ENCODE assay signal across 8 cellular contexts in the genomic region with DNA sequence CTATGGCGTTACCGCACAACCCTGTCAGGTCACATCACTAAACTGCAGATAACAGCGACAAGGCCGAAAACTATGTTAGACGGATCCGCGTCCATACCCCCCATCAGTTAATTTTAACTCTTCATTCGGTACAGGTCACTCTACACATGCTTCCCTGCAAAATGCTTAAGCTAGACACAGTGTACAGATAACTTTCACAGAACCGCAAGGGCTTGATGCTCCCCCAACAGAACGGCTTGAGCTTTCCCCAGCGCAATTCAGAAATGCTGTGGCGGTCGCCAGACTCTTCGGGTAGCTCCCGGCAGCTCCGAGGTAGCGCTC. TPM values are rescaled to one million over a fixed set of nuclear protein-coding genes. Genes with fewer than 3 reads are reported as not detected.
DNase-seq lines count a peak whose midpoint lies in the region; ATAC-seq, FAIRE-seq and TF ChIP-seq lines count a peak whose summit lies in the region.

No MANE protein-coding gene starts in this region.

- FAIRE-seq in small intestine (lab: Jason Lieb, UNC) = no peak

- H3K4me1 ChIP-seq in small intestine (ENCODE audit: control insufficient read depth in 2 of 2, insufficient read depth in 1 of 2, low read depth in 1 of 2, low read length in 1 of 2) = no peaks in the 10 kb centered on the region

- H3K27ac Mint-ChIP-seq in activated naive CD4-positive, alpha-beta T cell treated with anti-CD3 and anti-CD28 coated beads for 36 hours = peak overlapping the region; percentile 77

- H3K27me3 ChIP-seq in WERI-Rb-1 (ENCODE audit: insufficient read depth, low read depth, severe bottlenecking) = no peaks in the 10 kb centered on the region
- H3K27me3 ChIP-seq in small intestine (ENCODE audit: control insufficient read depth in 2 of 2, insufficient read depth in 2 of 2, low read length in 2 of 2) = no peaks in the 10 kb centered on the region

- no peak for TF ChIP-seq CTCF in WERI-Rb-1 (IDR thresholded peaks at IDR 0.05; ENCODE audit: low read depth, low read length)

- 1 to 2% (median 2%) methylated on average over 16 to 17 of the region's 17 CpGs for WGBS in small intestine, 3 donors

- DNase-seq in activated naive CD4-positive, alpha-beta T cell treated with anti-CD3 and anti-CD28 coated beads for 36 hours = no peak
- DNase-seq in activated naive CD4-positive, alpha-beta T cell treated with Interleukin-2 at 50 U/mL for 16 hours = no peak
- no peak for DNase-seq in WERI-Rb-1
- no peak for DNase-seq in left ventricle myocardium superior
- no peak for DNase-seq in small intestine
- DNase-seq in GOT3 (lab: John Stamatoyannopoulos, UW) = no peak
- DNase-seq in hippocampal formation (lab: John Stamatoyannopoulos, UW) = no peak

- ATAC-seq in HG03064 (IDR thresholded peaks at IDR 0.05; ENCODE audit: low read depth, unreplicated experiment) = peak; percentile 21
- ATAC-seq in left ventricle myocardium superior = peak; percentile 52

- no peaks in the 10 kb centered on the region for H3K9me3 Mint-ChIP-seq in activated naive CD4-positive, alpha-beta T cell treated with anti-CD3 and anti-CD28 coated beads for 36 hours

- H3K4me3 ChIP-seq in WERI-Rb-1 (ENCODE audit: low read depth, low read length) (peak overlapping the region; percentile 94), small intestine (ENCODE audit: low read depth in 1 of 2, low read length in 2 of 2) (peak overlapping the region; percentile 60 to 72)

- H3K4me1 Mint-ChIP-seq in activated naive CD4-positive, alpha-beta T cell treated with anti-CD3 and anti-CD28 coated beads for 36 hours (ENCODE audit: low read depth) = peaks cover 14% of the 10 kb centered on the region

- H3K27me3 Mint-ChIP-seq in activated naive CD4-positive, alpha-beta T cell treated with anti-CD3 and anti-CD28 coated beads for 36 hours (ENCODE audit: low read depth) = no peaks in the 10 kb centered on the region

- H3K27ac ChIP-seq in WERI-Rb-1 (peak overlapping the region; percentile 99), small intestine (ENCODE audit: low read depth in 1 of 2, low read length in 1 of 2) (peak overlapping the region; percentile 92 to 96)

- H3K9me3 ChIP-seq in WERI-Rb-1 (ENCODE audit: severe bottlenecking) = no peaks in the 10 kb centered on the region
- H3K9me3 ChIP-seq in small intestine (ENCODE audit: control insufficient read depth, low read depth) = no peaks in the 10 kb centered on the region

- H3K4me3 Mint-ChIP-seq in activated naive CD4-positive, alpha-beta T cell treated with anti-CD3 and anti-CD28 coated beads for 36 hours = peak overlapping the region; percentile 85

- peaks cover 26% of the 10 kb centered on the region for H3K36me3 ChIP-seq in WERI-Rb-1
- no peaks in the 10 kb centered on the region for H3K36me3 ChIP-seq in small intestine (ENCODE audit: control insufficient read depth in 2 of 2, insufficient read depth in 2 of 2, low read length in 2 of 2)

- CTCF ChIA-PET in activated naive CD4-positive, alpha-beta T cell treated with anti-CD3 and anti-CD28 coated beads for 36 hours (lab: Charles Lee) = interaction anchor here (0.7 to 1.3 kb wide), 8 partner anchors 8 to 479 kb away, joined by 3 to 4 read pairs (median 3); no protein-coding TSS in a partner anchor

- H3K36me3 Mint-ChIP-seq in activated naive CD4-positive, alpha-beta T cell treated with anti-CD3 and anti-CD28 coated beads for 36 hours (ENCODE audit: low read depth) = peaks cover 24% of the 10 kb centered on the region

- intact Hi-C loops in activated naive CD4-positive, alpha-beta T cell treated with anti-CD3 and anti-CD28 coated beads for 36 hours (cut with micrococcal nuclease) = loop anchor here (1.0 to 5.0 kb wide), 7 partner anchors 45 to 1191 kb away; partner anchors contain the start of genes CABLES1, MIB1 and RIOK3
- intact Hi-C loops in left ventricle myocardium superior (cut with micrococcal nuclease) = loop anchor here (5.0 kb wide), 1 partner anchor 49 kb away; no protein-coding TSS in a partner anchor

RNA-seq across cellular contexts. Expression of gene RBBP8, which starts 0.3 kb away (rescaled TPM):
- 10 to 100 TPM; 77.7 to 83.7 TPM for total RNA-seq in activated naive CD4-positive, alpha-beta T cell treated with anti-CD3 and anti-CD28 coated beads for 36 hours
- total RNA-seq in left ventricle myocardium superior = 6.1 TPM
- polyA plus RNA-seq in small intestine = 10 to 100 TPM; 28.2 to 38.4 (median 37.6) TPM

Comparison
In these comparisons a context has a peak if more than half of its experiments do, and no peak if none do; other contexts are left out.
1. RNA of gene RBBP8, which starts 0.3 kb away (total RNA-seq): 77.7 to 83.7 TPM in activated naive CD4-positive, alpha-beta T cell treated with anti-CD3 and anti-CD28 coated beads for 36 hours; 6.1 TPM in left ventricle myocardium superior (single experiment); every median in the first group is over 10 times any median in the second.